In genomic region chr11:8709777-8710176, GRCh38 we compare ENCODE assay signal across 12 cellular contexts. TPM values are rescaled to one million over a fixed set of nuclear protein-coding genes. Genes with fewer than 3 reads are reported as not detected.
DNase-seq lines count a peak whose midpoint lies in the region; ATAC-seq and TF ChIP-seq lines count a peak whose summit lies in the region.
"Had no signal": no experiment of that assay in that cellular context is flagged by ENCODE, and none has a peak within 500 bp of the region (broad histone marks: within the 10 kb centered on the region; RNA-seq: fewer than 3 reads in every experiment).

No MANE protein-coding gene starts in this region.

- DNase-seq in adrenal gland (no peak), osteoblast (ENCODE audit: insufficient read length, low spot score, missing footprints) (no peak), tibial artery (no peak), amniotic stem cell (lab: John Stamatoyannopoulos, UW) (no peak)
- DNase-seq: activated CD4-positive, alpha-beta memory T cell treated with anti-CD3 and anti-CD28 coated beads for 36 hours; MV-4-11; NCI-H2171 had no signal

- H3K27me3 ChIP-seq in adrenal gland = no peaks in the 10 kb centered on the region
- no peaks in the 10 kb centered on the region for H3K27me3 ChIP-seq in esophagus (ENCODE audit: control insufficient read depth in 1 of 2, insufficient read depth in 2 of 2, low read length in 2 of 2)
- H3K27me3 ChIP-seq in osteoblast (ENCODE audit: insufficient read depth, low read length) = no peaks in the 10 kb centered on the region
- H3K27me3 ChIP-seq in tibial artery = no peaks in the 10 kb centered on the region
- H3K27me3 ChIP-seq: SJCRH30 had no signal

- intact Hi-C loops in adrenal gland (cut with DNase I) (no loop called here), tibial artery (cut with DNase I; ENCODE audit: low total_unique reads) (loop anchor here (10.0 kb wide), 1 partner anchor 55 kb away; no protein-coding TSS in a partner anchor)

- no peak for ATAC-seq in GM18870 (IDR thresholded peaks at IDR 0.05; ENCODE audit: unreplicated experiment)
- no peak for ATAC-seq in GM21786 (IDR thresholded peaks at IDR 0.05; ENCODE audit: unreplicated experiment)

- no peaks in the 10 kb centered on the region for H3K79me2 ChIP-seq in osteoblast (ENCODE audit: insufficient read depth, low read length)

- H3K4me3 ChIP-seq in adrenal gland (no peak overlapping the region), esophagus (ENCODE audit: low read depth in 1 of 2, low read length in 2 of 2) (no peak overlapping the region), osteoblast (ENCODE audit: insufficient read depth, low read length) (no peak overlapping the region), tibial artery (no peak overlapping the region)
- H3K4me3 ChIP-seq: GM12878, SJCRH30 had no signal

- H3K27ac ChIP-seq in adrenal gland = peak overlapping the region in 4 of 5 donors; percentile 37 to 82 (median 74)
- peak overlapping the region; percentile 39 to 73 for H3K27ac ChIP-seq in esophagus (ENCODE audit: low read depth in 2 of 2, low read length in 1 of 2)
- H3K27ac ChIP-seq in osteoblast (ENCODE audit: low read depth, low read length) = peak overlapping the region; percentile 66
- peak overlapping the region; percentile 87 to 93 for H3K27ac ChIP-seq in tibial artery
- H3K27ac ChIP-seq: SJCRH30 had no signal

- no peak for TF ChIP-seq POLR2A in adrenal gland (IDR thresholded peaks at IDR 0.05)

- H3K4me2 ChIP-seq in osteoblast (ENCODE audit: insufficient read depth, low read length) = no peak overlapping the region

- H3K36me3 ChIP-seq in adrenal gland (replicated peaks in 1 of 2) (peaks cover 0 to 63% of the 10 kb centered on the region in 2 donors), esophagus (ENCODE audit: control insufficient read depth in 2 of 2, insufficient read depth in 2 of 2, low read length in 1 of 2) (peaks cover 11 to 29% of the 10 kb centered on the region in 2 donors), osteoblast (ENCODE audit: insufficient read depth, low read length) (peaks cover 35% of the 10 kb centered on the region), tibial artery (peaks cover 0 to 56% (median 26%) of the 10 kb centered on the region in 3 donors)

- TF ChIP-seq CTCF in adrenal gland (IDR thresholded peaks at IDR 0.05) = no peak
- TF ChIP-seq CTCF in osteoblast (IDR thresholded peaks at IDR 0.05; ENCODE audit: extremely low read depth, low read depth, low read length) = no peak
- TF ChIP-seq CTCF in tibial artery (IDR thresholded peaks at IDR 0.05) = no peak

- no peak overlapping the region for H2AFZ ChIP-seq in osteoblast (ENCODE audit: low read length)

- H3K4me1 ChIP-seq in adrenal gland (replicated peaks in 1 of 2) = peaks cover 30% of the 10 kb centered on the region in 2 donors
- H3K4me1 ChIP-seq in esophagus (ENCODE audit: control insufficient read depth in 2 of 2, insufficient read depth in 2 of 2, low read length in 1 of 2) = peaks cover 14 to 15% of the 10 kb centered on the region in 2 donors
- H3K4me1 ChIP-seq in osteoblast (ENCODE audit: insufficient read depth, low read length) = peaks cover 22% of the 10 kb centered on the region
- H3K4me1 ChIP-seq in tibial artery = peaks cover 13 to 65% (median 41%) of the 10 kb centered on the region in 4 donors
- H3K4me1 ChIP-seq: SJCRH30 had no signal

- WGBS in adrenal gland, 4 donors = 59 to 64% (median 60%) methylated on average over 4 of the region's 4 CpGs
- 83 to 86% methylated on average over 4 of the region's 4 CpGs for WGBS in esophagus, 2 donors

- H4K20me1 ChIP-seq in osteoblast (ENCODE audit: insufficient read depth, low read length) = peaks cover 2% of the 10 kb centered on the region

- no peaks in the 10 kb centered on the region for H3K9me3 ChIP-seq in adrenal gland (replicated peaks in 1 of 3)
- no peaks in the 10 kb centered on the region for H3K9me3 ChIP-seq in esophagus (ENCODE audit: control insufficient read depth in 2 of 2, insufficient read depth in 1 of 2, low read depth in 1 of 2, low read length in 1 of 2)
- no peaks in the 10 kb centered on the region for H3K9me3 ChIP-seq in osteoblast (ENCODE audit: low read depth, low read length)
- H3K9me3 ChIP-seq in tibial artery = no peaks in the 10 kb centered on the region
- H3K9me3 ChIP-seq: SJCRH30 had no signal

RNA-seq across cellular contexts. Expression of gene RPL27A, which starts 27.2 kb away (rescaled TPM):
- 1,000 to 10,000 TPM in 3 of 8 donors, 100 to 1,000 TPM in 5; 668 to 1,527 (median 930) TPM for total RNA-seq in adrenal gland
- polyA plus RNA-seq in adrenal gland = 1,000 to 10,000 TPM; 1,237 to 3,013 (median 2,638) TPM
- 1,000 to 10,000 TPM; 2,629 to 4,238 TPM for polyA plus RNA-seq in esophagus
- total RNA-seq in osteoblast = 710 and 869 TPM in 2 replicates

RNA-seq across cellular contexts. Expression of gene TRIM66, which starts 27.3 kb away (rescaled TPM):
- total RNA-seq in adrenal gland (10 to 100 TPM in 4 of 8 donors, 1 to 10 TPM in 4; 6.6 to 18.4 (median 10.2) TPM), osteoblast (9.0 and 10.9 TPM in 2 replicates)
- polyA plus RNA-seq in adrenal gland (1 to 10 TPM; 3.6 to 9.9 (median 4.0) TPM), esophagus (1 to 10 TPM; 2.0 to 4.8 TPM)
